ENCODE assay signal across 2 cellular contexts in the genomic region with DNA sequence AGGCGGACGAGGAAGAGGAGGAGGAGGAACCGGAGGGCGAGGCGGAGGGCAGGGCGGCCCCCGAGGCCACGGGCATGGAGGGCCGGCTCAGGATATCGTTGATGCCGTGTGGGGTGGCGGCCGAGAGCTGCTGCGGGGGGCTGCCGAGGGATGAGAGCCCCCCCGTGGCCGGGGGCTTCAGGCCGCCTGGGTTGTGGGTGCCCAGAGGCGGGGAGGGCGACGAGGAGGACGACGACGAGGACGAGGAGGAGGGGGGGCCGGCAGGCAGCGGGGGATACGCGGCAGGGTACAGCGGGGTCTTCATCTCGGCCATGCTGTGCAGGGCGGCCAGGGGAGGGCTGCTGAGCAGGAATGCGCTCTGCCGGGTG.
TF ChIP-seq lines count a peak whose summit lies in the region.

No MANE protein-coding gene starts in this region.

TF ChIP-seq in H1, 55 proteins besides CTCF, POLR2A, EP300 and RAD21:
- TF ChIP-seq SUZ12 (IDR thresholded peaks at IDR 0.05; ENCODE audit: low read length) (peak; percentile 38; the same call in 1 of the 2 replicates), TBP (IDR thresholded peaks at IDR 0.05; ENCODE audit: low read depth, low read length) (no peak)

TF ChIP-seq in neural cell, 6 proteins besides CTCF, POLR2A, EP300 and RAD21:
- TF ChIP-seq MXI1 (conservative IDR thresholded peaks at IDR 0.05; ENCODE audit: poor library complexity, severe bottlenecking) (no peak), REST (IDR thresholded peaks at IDR 0.05; ENCODE audit: borderline replicate concordance) (no peak), SMC3 (conservative IDR thresholded peaks at IDR 0.05; ENCODE audit: poor library complexity) (no peak), TAF1 (IDR thresholded peaks at IDR 0.05; ENCODE audit: low read depth) (no peak), EZH2 (IDR thresholded peaks at IDR 0.05; ENCODE audit: borderline replicate concordance, insufficient read depth, low read length, poor library complexity, severe bottlenecking) (peak; percentile 59)
